1 cellular context compared by ENCODE assay signal in the genomic region with DNA sequence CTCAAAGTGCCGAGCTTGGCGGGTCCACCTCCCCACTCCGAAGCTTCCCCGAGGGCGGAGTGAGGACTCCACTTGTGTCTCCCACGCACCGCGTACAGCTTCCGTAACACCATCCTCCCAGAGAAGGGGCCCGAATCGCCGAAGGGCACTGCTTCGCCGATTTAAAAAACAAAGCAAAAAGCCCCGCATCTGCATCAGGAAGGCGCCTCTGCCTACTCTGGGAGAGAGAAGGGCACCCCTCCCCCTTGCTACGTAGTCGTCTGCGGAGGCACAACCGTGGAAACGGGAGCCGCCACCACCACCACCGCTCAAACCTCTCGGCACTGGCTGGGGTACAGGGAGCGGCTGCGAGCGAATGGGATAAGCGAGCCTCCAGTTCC.
TF ChIP-seq lines count a peak whose summit lies in the region.

No MANE protein-coding gene starts in this region.

TF ChIP-seq in HepG2, 621 proteins besides CTCF, POLR2A, EP300 and RAD21 (continued from another document and continues in another):
- TF ChIP-seq ZNF552 (CRISPR knock-in tag; IDR thresholded peaks at IDR 0.05; ENCODE audit: borderline replicate concordance) (no peak), ZNF570 (CRISPR knock-in tag; IDR thresholded peaks at IDR 0.05; ENCODE audit: borderline replicate concordance) (0 out of 2 replicates have a peak, but pooled peaks have one; percentile 31), ZNF724P (CRISPR knock-in tag; IDR thresholded peaks at IDR 0.05; ENCODE audit: borderline replicate concordance) (no peak), TCF12 (IDR thresholded peaks at IDR 0.05) (no peak), TCF12 (CRISPR knock-in tag; IDR thresholded peaks at IDR 0.05) (no peak), RBM39 (IDR thresholded peaks at IDR 0.05; ENCODE audit: low read depth, low read length, poor library complexity, severe bottlenecking) (no peak), HDAC2 (CRISPR knock-in tag; IDR thresholded peaks at IDR 0.05) (no peak), ZFAT (CRISPR knock-in tag; conservative IDR thresholded peaks at IDR 0.05) (no peak), YY1 (IDR thresholded peaks at IDR 0.05; ENCODE audit: insufficient read depth, insufficient replicate concordance, low read depth, low read length) (no peak), SETDB1 (CRISPR knock-in tag; IDR thresholded peaks at IDR 0.05; ENCODE audit: borderline replicate concordance) (no peak), SNRNP70 (IDR thresholded peaks at IDR 0.05; ENCODE audit: low read depth, low read length) (no peak), KAT2B (IDR thresholded peaks at IDR 0.05; ENCODE audit: borderline replicate concordance, low read depth, low read length) (no peak), ZNF230 (CRISPR knock-in tag; IDR thresholded peaks at IDR 0.05) (no peak), ZNF564 (CRISPR knock-in tag; IDR thresholded peaks at IDR 0.05) (0 out of 2 replicates have a peak, but pooled peaks have one; percentile 32), ZNF367 (CRISPR knock-in tag; IDR thresholded peaks at IDR 0.05; ENCODE audit: borderline replicate concordance) (no peak), ZNF530 (CRISPR knock-in tag; IDR thresholded peaks at IDR 0.05; ENCODE audit: low read depth) (no peak), SP5 (CRISPR knock-in tag; IDR thresholded peaks at IDR 0.05; ENCODE audit: borderline replicate concordance, low read depth) (no peak), ZNF773 (CRISPR knock-in tag; IDR thresholded peaks at IDR 0.05; ENCODE audit: borderline replicate concordance) (no peak), ATRX (CRISPR knock-in tag; IDR thresholded peaks at IDR 0.05; ENCODE audit: borderline replicate concordance) (no peak), NR2F2 (IDR thresholded peaks at IDR 0.05; ENCODE audit: borderline replicate concordance, low read depth) (peak; percentile 13; the same call in 1 of the 2 replicates), ZNF768 (CRISPR knock-in tag; IDR thresholded peaks at IDR 0.05) (no peak), SAFB2 (CRISPR knock-in tag; IDR thresholded peaks at IDR 0.05; ENCODE audit: borderline replicate concordance, low read depth) (no peak), ZBTB20 (CRISPR knock-in tag; IDR thresholded peaks at IDR 0.05; ENCODE audit: borderline replicate concordance, low read depth) (no peak), ZNF44 (CRISPR knock-in tag; IDR thresholded peaks at IDR 0.05) (0 out of 2 replicates have a peak, but pooled peaks have one; percentile 2), NAIF1 (CRISPR knock-in tag; IDR thresholded peaks at IDR 0.05; ENCODE audit: borderline replicate concordance) (peak; percentile 24; the same call in 1 of the 2 replicates), SP4 (CRISPR knock-in tag; IDR thresholded peaks at IDR 0.05) (no peak), TARDBP (CRISPR knock-in tag; IDR thresholded peaks at IDR 0.05) (no peak), RXRA (CRISPR knock-in tag; IDR thresholded peaks at IDR 0.05) (no peak), ZNF747 (CRISPR knock-in tag; IDR thresholded peaks at IDR 0.05; ENCODE audit: borderline replicate concordance) (0 out of 2 replicates have a peak, but pooled peaks have one; percentile 35)
- TF ChIP-seq, protein P1, sequence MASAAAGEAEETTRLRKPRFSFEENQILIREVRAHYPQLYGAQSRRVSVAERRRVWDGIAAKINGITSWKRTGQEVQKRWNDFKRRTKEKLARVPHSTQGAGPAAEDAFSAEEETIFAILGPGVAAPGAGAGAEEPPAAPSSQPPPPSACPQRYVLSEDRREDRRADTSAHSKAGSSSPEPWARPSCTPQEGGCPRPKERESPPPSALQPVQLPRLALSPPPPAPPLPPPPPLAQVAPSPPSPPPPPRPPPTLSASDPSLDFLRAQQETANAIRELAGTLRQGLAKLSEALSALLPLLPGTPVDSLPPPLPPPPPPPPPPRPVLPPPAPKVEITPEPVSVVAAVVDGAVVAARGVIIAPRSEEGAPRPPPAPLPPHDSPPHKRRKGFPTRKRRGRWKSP (CRISPR knock-in tag; IDR thresholded peaks at IDR 0.05): no peak; the same call in 1 of the 2 replicates
- TF ChIP-seq, protein P2, sequence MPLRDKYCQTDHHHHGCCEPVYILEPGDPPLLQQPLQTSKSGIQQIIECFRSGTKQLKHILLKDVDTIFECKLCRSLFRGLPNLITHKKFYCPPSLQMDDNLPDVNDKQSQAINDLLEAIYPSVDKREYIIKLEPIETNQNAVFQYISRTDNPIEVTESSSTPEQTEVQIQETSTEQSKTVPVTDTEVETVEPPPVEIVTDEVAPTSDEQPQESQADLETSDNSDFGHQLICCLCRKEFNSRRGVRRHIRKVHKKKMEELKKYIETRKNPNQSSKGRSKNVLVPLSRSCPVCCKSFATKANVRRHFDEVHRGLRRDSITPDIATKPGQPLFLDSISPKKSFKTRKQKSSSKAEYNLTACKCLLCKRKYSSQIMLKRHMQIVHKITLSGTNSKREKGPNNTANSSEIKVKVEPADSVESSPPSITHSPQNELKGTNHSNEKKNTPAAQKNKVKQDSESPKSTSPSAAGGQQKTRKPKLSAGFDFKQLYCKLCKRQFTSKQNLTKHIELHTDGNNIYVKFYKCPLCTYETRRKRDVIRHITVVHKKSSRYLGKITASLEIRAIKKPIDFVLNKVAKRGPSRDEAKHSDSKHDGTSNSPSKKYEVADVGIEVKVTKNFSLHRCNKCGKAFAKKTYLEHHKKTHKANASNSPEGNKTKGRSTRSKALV (CRISPR knock-in tag; IDR thresholded peaks at IDR 0.05): no peak
- TF ChIP-seq, protein P3, sequence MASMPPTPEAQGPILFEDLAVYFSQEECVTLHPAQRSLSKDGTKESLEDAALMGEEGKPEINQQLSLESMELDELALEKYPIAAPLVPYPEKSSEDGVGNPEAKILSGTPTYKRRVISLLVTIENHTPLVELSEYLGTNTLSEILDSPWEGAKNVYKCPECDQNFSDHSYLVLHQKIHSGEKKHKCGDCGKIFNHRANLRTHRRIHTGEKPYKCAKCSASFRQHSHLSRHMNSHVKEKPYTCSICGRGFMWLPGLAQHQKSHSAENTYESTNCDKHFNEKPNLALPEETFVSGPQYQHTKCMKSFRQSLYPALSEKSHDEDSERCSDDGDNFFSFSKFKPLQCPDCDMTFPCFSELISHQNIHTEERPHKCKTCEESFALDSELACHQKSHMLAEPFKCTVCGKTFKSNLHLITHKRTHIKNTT (CRISPR knock-in tag; IDR thresholded peaks at IDR 0.05): no peak
- TF ChIP-seq, protein P4, sequence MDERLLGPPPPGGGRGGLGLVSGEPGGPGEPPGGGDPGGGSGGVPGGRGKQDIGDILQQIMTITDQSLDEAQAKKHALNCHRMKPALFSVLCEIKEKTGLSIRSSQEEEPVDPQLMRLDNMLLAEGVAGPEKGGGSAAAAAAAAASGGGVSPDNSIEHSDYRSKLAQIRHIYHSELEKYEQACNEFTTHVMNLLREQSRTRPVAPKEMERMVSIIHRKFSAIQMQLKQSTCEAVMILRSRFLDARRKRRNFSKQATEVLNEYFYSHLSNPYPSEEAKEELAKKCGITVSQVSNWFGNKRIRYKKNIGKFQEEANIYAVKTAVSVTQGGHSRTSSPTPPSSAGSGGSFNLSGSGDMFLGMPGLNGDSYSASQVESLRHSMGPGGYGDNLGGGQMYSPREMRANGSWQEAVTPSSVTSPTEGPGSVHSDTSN (CRISPR knock-in tag; IDR thresholded peaks at IDR 0.05): no peak
- TF ChIP-seq, protein P5, sequence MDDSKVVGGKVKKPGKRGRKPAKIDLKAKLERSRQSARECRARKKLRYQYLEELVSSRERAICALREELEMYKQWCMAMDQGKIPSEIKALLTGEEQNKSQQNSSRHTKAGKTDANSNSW (CRISPR knock-in tag; IDR thresholded peaks at IDR 0.05; ENCODE audit: borderline replicate concordance): no peak
- TF ChIP-seq, protein P6, sequence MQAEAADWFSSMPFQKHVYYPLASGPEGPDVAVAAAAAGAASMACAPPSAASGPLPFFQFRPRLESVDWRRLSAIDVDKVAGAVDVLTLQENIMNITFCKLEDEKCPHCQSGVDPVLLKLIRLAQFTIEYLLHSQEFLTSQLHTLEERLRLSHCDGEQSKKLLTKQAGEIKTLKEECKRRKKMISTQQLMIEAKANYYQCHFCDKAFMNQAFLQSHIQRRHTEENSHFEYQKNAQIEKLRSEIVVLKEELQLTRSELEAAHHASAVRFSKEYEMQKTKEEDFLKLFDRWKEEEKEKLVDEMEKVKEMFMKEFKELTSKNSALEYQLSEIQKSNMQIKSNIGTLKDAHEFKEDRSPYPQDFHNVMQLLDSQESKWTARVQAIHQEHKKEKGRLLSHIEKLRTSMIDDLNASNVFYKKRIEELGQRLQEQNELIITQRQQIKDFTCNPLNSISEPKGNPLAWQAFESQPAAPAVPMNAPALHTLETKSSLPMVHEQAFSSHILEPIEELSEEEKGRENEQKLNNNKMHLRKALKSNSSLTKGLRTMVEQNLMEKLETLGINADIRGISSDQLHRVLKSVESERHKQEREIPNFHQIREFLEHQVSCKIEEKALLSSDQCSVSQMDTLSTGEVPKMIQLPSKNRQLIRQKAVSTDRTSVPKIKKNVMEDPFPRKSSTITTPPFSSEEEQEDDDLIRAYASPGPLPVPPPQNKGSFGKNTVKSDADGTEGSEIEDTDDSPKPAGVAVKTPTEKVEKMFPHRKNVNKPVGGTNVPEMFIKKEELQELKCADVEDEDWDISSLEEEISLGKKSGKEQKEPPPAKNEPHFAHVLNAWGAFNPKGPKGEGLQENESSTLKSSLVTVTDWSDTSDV (CRISPR knock-in tag; IDR thresholded peaks at IDR 0.05): 0 out of 2 replicates have a peak, but pooled peaks have one; percentile 1
- TF ChIP-seq, protein P7, sequence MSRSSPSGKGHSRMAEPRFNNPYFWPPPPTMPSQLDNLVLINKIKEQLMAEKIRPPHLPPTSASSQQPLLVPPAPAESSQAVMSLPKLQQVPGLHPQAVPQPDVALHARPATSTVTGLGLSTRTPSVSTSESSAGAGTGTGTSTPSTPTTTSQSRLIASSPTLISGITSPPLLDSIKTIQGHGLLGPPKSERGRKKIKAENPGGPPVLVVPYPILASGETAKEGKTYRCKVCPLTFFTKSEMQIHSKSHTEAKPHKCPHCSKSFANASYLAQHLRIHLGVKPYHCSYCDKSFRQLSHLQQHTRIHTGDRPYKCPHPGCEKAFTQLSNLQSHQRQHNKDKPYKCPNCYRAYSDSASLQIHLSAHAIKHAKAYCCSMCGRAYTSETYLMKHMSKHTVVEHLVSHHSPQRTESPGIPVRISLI (CRISPR knock-in tag; IDR thresholded peaks at IDR 0.05; ENCODE audit: borderline replicate concordance): no peak
- TF ChIP-seq, protein P8, sequence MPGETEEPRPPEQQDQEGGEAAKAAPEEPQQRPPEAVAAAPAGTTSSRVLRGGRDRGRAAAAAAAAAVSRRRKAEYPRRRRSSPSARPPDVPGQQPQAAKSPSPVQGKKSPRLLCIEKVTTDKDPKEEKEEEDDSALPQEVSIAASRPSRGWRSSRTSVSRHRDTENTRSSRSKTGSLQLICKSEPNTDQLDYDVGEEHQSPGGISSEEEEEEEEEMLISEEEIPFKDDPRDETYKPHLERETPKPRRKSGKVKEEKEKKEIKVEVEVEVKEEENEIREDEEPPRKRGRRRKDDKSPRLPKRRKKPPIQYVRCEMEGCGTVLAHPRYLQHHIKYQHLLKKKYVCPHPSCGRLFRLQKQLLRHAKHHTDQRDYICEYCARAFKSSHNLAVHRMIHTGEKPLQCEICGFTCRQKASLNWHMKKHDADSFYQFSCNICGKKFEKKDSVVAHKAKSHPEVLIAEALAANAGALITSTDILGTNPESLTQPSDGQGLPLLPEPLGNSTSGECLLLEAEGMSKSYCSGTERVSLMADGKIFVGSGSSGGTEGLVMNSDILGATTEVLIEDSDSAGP (CRISPR knock-in tag; IDR thresholded peaks at IDR 0.05; ENCODE audit: borderline replicate concordance): no peak
- TF ChIP-seq, protein P9, sequence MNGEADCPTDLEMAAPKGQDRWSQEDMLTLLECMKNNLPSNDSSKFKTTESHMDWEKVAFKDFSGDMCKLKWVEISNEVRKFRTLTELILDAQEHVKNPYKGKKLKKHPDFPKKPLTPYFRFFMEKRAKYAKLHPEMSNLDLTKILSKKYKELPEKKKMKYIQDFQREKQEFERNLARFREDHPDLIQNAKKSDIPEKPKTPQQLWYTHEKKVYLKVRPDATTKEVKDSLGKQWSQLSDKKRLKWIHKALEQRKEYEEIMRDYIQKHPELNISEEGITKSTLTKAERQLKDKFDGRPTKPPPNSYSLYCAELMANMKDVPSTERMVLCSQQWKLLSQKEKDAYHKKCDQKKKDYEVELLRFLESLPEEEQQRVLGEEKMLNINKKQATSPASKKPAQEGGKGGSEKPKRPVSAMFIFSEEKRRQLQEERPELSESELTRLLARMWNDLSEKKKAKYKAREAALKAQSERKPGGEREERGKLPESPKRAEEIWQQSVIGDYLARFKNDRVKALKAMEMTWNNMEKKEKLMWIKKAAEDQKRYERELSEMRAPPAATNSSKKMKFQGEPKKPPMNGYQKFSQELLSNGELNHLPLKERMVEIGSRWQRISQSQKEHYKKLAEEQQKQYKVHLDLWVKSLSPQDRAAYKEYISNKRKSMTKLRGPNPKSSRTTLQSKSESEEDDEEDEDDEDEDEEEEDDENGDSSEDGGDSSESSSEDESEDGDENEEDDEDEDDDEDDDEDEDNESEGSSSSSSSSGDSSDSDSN (CRISPR knock-in tag; IDR thresholded peaks at IDR 0.05): no peak
- TF ChIP-seq, protein P10, sequence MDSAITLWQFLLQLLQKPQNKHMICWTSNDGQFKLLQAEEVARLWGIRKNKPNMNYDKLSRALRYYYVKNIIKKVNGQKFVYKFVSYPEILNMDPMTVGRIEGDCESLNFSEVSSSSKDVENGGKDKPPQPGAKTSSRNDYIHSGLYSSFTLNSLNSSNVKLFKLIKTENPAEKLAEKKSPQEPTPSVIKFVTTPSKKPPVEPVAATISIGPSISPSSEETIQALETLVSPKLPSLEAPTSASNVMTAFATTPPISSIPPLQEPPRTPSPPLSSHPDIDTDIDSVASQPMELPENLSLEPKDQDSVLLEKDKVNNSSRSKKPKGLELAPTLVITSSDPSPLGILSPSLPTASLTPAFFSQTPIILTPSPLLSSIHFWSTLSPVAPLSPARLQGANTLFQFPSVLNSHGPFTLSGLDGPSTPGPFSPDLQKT (CRISPR knock-in tag; IDR thresholded peaks at IDR 0.05; ENCODE audit: borderline replicate concordance): no peak
- TF ChIP-seq, protein P11, sequence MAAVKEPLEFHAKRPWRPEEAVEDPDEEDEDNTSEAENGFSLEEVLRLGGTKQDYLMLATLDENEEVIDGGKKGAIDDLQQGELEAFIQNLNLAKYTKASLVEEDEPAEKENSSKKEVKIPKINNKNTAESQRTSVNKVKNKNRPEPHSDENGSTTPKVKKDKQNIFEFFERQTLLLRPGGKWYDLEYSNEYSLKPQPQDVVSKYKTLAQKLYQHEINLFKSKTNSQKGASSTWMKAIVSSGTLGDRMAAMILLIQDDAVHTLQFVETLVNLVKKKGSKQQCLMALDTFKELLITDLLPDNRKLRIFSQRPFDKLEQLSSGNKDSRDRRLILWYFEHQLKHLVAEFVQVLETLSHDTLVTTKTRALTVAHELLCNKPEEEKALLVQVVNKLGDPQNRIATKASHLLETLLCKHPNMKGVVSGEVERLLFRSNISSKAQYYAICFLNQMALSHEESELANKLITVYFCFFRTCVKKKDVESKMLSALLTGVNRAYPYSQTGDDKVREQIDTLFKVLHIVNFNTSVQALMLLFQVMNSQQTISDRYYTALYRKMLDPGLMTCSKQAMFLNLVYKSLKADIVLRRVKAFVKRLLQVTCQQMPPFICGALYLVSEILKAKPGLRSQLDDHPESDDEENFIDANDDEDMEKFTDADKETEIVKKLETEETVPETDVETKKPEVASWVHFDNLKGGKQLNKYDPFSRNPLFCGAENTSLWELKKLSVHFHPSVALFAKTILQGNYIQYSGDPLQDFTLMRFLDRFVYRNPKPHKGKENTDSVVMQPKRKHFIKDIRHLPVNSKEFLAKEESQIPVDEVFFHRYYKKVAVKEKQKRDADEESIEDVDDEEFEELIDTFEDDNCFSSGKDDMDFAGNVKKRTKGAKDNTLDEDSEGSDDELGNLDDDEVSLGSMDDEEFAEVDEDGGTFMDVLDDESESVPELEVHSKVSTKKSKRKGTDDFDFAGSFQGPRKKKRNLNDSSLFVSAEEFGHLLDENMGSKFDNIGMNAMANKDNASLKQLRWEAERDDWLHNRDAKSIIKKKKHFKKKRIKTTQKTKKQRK (IDR thresholded peaks at IDR 0.05; ENCODE audit: low read length): no peak
